ENCODE assay signal across 22 cellular contexts in the genomic region with DNA sequence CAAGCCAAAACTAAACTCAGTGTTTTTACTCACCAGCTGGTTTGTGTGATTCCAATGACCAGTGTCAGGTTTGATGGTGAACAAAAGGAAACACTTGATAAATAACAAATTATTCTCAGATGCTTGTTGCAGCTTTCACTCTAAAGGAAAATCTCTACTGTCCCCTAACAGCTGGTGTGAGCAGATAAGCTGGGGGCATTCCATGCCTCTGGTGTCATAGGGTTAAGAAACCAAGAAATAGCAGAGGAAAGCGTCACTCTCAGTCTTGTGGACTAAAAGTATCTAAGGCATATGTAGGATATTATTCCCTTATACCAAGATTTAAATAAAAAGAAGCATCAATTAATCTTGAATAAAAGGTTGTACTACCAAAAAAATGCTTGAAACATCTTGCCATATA. TPM values are rescaled to one million over a fixed set of nuclear protein-coding genes. Genes with fewer than 3 reads are reported as not detected.
"Had no signal": no experiment of that assay in that cellular context is flagged by ENCODE, and none has a peak within 500 bp of the region (broad histone marks: within the 10 kb centered on the region; RNA-seq: fewer than 3 reads in every experiment).

No MANE protein-coding gene starts in this region.

- H3K27me3 ChIP-seq: body of pancreas, esophagus squamous epithelium, gastroesophageal sphincter, neural progenitor cell, ovary, suprapubic skin, upper lobe of left lung had no signal

- H3K9ac ChIP-seq: neural progenitor cell had no signal

- ATAC-seq: activated CD4-positive, alpha-beta T cell treated with anti-CD3 and anti-CD28 coated beads for 36 hours; activated naive CD8-positive, alpha-beta T cell treated with anti-CD3 and anti-CD28 coated beads, Interleukin-2, amount 50 U/mL, for 24 hours; activated T-cell treated with anti-CD3 and anti-CD28 coated beads, Interleukin-2, amount 50 U/mL, for 72 hours; body of pancreas; gastroesophageal sphincter; stimulated activated naive CD8-positive, alpha-beta T cell treated with anti-CD3 and anti-CD28 coated beads, Interleukin-15, Interleukin-2, amounts not matched to agents 100 U/mL and 50 U/mL, for 24 hours; T-cell had no signal

- H3K36me3 ChIP-seq: esophagus squamous epithelium, gastroesophageal sphincter, neural progenitor cell, ovary, suprapubic skin, upper lobe of left lung, WERI-Rb-1 had no signal

- H3K9me3 ChIP-seq: body of pancreas, esophagus squamous epithelium, gastroesophageal sphincter, ovary, suprapubic skin, upper lobe of left lung had no signal

- DNase-seq: activated CD4-positive, alpha-beta memory T cell treated with anti-CD3 and anti-CD28 coated beads, Interleukin-2, amount 10 ng/mL, durations not matched to agents 7 days and 5 days; activated CD4-positive, alpha-beta T cell treated with anti-CD3 and anti-CD28 coated beads for 36 hours; activated CD8-positive, alpha-beta memory T cell treated with anti-CD3 and anti-CD28 coated beads, Interleukin-2, amount 50 U/mL, for 4 hours; activated naive CD8-positive, alpha-beta T cell treated with anti-CD3 and anti-CD28 coated beads, Interleukin-2, amount 50 U/mL, for 24 hours; activated T-cell treated with anti-CD3 and anti-CD28 coated beads, Interleukin-2, amount 50 U/mL, for 72 hours; body of pancreas; cerebellar nuclear complex; esophagus squamous epithelium; kidney; midbrain; ovary; stimulated activated CD4-positive, alpha-beta T cell treated with anti-CD3 and anti-CD28 coated beads, Interleukin-4, amount 100 ng/mL, for 1 hour; stimulated activated CD8-positive, alpha-beta memory T cell treated with anti-CD3 and anti-CD28 coated beads, Interleukin-4, amount 100 ng/mL, for 48 hours; stimulated activated naive CD8-positive, alpha-beta T cell treated with anti-CD3 and anti-CD28 coated beads, Interleukin-15, Interleukin-2, amounts not matched to agents 100 U/mL and 50 U/mL, for 24 hours; T-cell; upper lobe of left lung; WERI-Rb-1 had no signal

- H3K4me1 ChIP-seq: body of pancreas, esophagus squamous epithelium, gastroesophageal sphincter, suprapubic skin, upper lobe of left lung had no signal

- H3K27ac ChIP-seq: body of pancreas, esophagus squamous epithelium, gastroesophageal sphincter, neural progenitor cell, ovary, suprapubic skin, upper lobe of left lung, WERI-Rb-1 had no signal

- H3K4me3 ChIP-seq: body of pancreas, esophagus squamous epithelium, gastroesophageal sphincter, neural progenitor cell, ovary, suprapubic skin, upper lobe of left lung had no signal

RNA-seq across cellular contexts. Expression of gene TRPC5, which starts 24.3 kb away (rescaled TPM):
- total RNA-seq: activated CD4-positive, alpha-beta memory T cell treated with anti-CD3 and anti-CD28 coated beads, Interleukin-2, amount 10 ng/mL, durations not matched to agents 7 days and 5 days; activated CD4-positive, alpha-beta T cell treated with anti-CD3 and anti-CD28 coated beads for 36 hours; activated T-cell treated with anti-CD3 and anti-CD28 coated beads, Interleukin-2, amount 50 U/mL, for 72 hours; dermis microvascular lymphatic vessel endothelial cell; esophagus squamous epithelium; kidney; lower leg skin; ovary; suprapubic skin; T-cell; upper lobe of left lung had no signal
- polyA plus RNA-seq: ovary had no signal

RNA-seq across cellular contexts. Expression of gene RTL4, which starts 24.6 kb away (rescaled TPM):
- total RNA-seq: activated CD4-positive, alpha-beta memory T cell treated with anti-CD3 and anti-CD28 coated beads, Interleukin-2, amount 10 ng/mL, durations not matched to agents 7 days and 5 days; activated CD4-positive, alpha-beta T cell treated with anti-CD3 and anti-CD28 coated beads for 36 hours; activated T-cell treated with anti-CD3 and anti-CD28 coated beads, Interleukin-2, amount 50 U/mL, for 72 hours; dermis microvascular lymphatic vessel endothelial cell; esophagus squamous epithelium; kidney; lower leg skin; ovary; suprapubic skin; T-cell; upper lobe of left lung had no signal
- polyA plus RNA-seq: ovary had no signal
